Comparison of ENCODE assay signal across 6 cellular contexts in the genomic region with DNA sequence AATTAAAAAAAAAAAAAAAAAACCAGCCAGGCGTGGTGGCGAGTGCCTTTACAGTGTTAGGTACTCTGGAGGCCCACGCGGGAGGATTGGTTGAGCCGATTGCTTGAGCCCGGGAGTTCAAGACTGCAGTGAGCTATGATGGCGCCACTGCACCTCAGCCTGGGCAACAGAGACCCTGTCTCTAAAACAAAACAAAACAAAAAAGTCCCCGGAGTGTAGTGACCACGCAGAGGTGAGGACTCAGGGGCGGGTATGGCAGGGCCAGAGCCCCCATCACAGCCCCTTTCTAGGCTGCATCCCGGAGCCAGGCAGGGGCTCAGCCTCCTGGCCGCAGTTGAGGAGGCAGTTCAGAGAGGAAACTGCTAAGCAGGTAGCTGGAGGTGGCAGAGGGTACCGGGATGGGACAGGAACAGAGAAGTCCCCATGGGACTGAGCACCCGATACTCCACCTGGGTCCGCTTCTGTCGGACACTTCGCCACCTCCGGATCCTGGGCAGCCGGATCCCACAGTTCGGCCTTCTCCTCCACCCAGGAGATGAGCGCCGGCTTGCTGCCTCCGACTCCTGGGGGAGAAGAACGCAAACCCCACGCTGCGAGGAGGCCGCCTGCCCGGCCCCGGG. TPM values are rescaled to one million over a fixed set of nuclear protein-coding genes. Genes with fewer than 3 reads are reported as not detected.
DNase-seq lines count a peak whose midpoint lies in the region; ATAC-seq and TF ChIP-seq lines count a peak whose summit lies in the region.

No MANE protein-coding gene starts in this region.

- peak overlapping the region; percentile 61 for H3K4me3 ChIP-seq in colonic mucosa

- no peaks in the 10 kb centered on the region for H3K27me3 ChIP-seq in colonic mucosa

- intact Hi-C loops in colonic mucosa (cut with DNase I) = no loop called here

- peak overlapping the region; percentile 93 for H3K27ac ChIP-seq in colonic mucosa

- peaks cover 39% of the 10 kb centered on the region for H3K36me3 Mint-ChIP-seq in progenitor cell of endocrine pancreas (ENCODE audit: insufficient read depth)

- no peaks in the 10 kb centered on the region for H3K4me1 ChIP-seq in colonic mucosa

- H3K4me1 Mint-ChIP-seq in progenitor cell of endocrine pancreas (ENCODE audit: low read depth) = peaks cover 24% of the 10 kb centered on the region

- H3K36me3 ChIP-seq in colonic mucosa = no peaks in the 10 kb centered on the region

- TF ChIP-seq CTCF in colonic mucosa (IDR thresholded peaks at IDR 0.05) = no peak
- TF ChIP-seq CTCF in progenitor cell of endocrine pancreas (IDR thresholded peaks at IDR 0.05; ENCODE audit: unreplicated experiment) = no peak

- H3K9ac ChIP-seq in colonic mucosa (ENCODE audit: low read depth in 2 of 2, low read length in 2 of 2) = peak overlapping the region; percentile 90 to 97

- no peaks in the 10 kb centered on the region for H3K9me3 ChIP-seq in colonic mucosa

- H3K9me3 Mint-ChIP-seq in progenitor cell of endocrine pancreas (ENCODE audit: low read depth) = peaks cover 10% of the 10 kb centered on the region

- H3K27ac Mint-ChIP-seq in progenitor cell of endocrine pancreas = peak overlapping the region; percentile 71

- peak; percentile 38 for DNase-seq in colonic mucosa
- no peak for DNase-seq in progenitor cell of endocrine pancreas (ENCODE audit: low spot score, unreplicated experiment)
- no peak for DNase-seq in occipital lobe (lab: John Stamatoyannopoulos, UW)
- no peak for DNase-seq in NOMO-1 treated with DMSO at 0.1 percent for 48 hours (lab: John Stamatoyannopoulos, UW; ENCODE audit: unreplicated experiment)

- no peaks in the 10 kb centered on the region for H3K27me3 Mint-ChIP-seq in progenitor cell of endocrine pancreas

- ATAC-seq in GM18511 (IDR thresholded peaks at IDR 0.05; ENCODE audit: unreplicated experiment) (peak; percentile 17), HG03457 (IDR thresholded peaks at IDR 0.05; ENCODE audit: unreplicated experiment) (peak; percentile 9)

- H3K4me3 Mint-ChIP-seq in progenitor cell of endocrine pancreas (ENCODE audit: low read depth) = peak overlapping the region; percentile 84

RNA-seq across cellular contexts. Expression of a gene that starts 0.8 kb away (rescaled TPM):
- total RNA-seq in colonic mucosa = 10 to 100 TPM in 1 of 2 donors, 1 to 10 TPM in 1; 8.7 to 11.9 TPM
- total RNA-seq in progenitor cell of endocrine pancreas = 18.1 and 19.1 TPM in 2 replicates
- total RNA-seq in occipital lobe = 12.6 TPM

RNA-seq across cellular contexts. Expression of a gene that starts 7.5 kb away (rescaled TPM):
- total RNA-seq in colonic mucosa = 10 to 100 TPM; 58.6 to 63.2 TPM
- total RNA-seq in progenitor cell of endocrine pancreas = 80.0 and 83.6 TPM in 2 replicates
- 28.4 TPM for total RNA-seq in occipital lobe

RNA-seq across cellular contexts. Expression of a gene that starts 24.3 kb away (rescaled TPM):
- 10 to 100 TPM in 1 of 2 donors, 1 to 10 TPM in 1; 9.0 to 11.1 TPM for total RNA-seq in colonic mucosa
- total RNA-seq in progenitor cell of endocrine pancreas = 36.1 and 36.6 TPM in 2 replicates
- total RNA-seq in occipital lobe = 6.9 TPM

RNA-seq across cellular contexts. Expression of a gene that starts 37.7 kb away (rescaled TPM):
- total RNA-seq in colonic mucosa (10 to 100 TPM; 13.1 to 14.3 TPM), progenitor cell of endocrine pancreas (20.0 and 22.5 TPM in 2 replicates), occipital lobe (5.9 TPM)

RNA-seq across cellular contexts. Expression of a gene that starts 51.6 kb away (rescaled TPM):
- total RNA-seq in colonic mucosa = 10 to 100 TPM; 12.7 to 13.3 TPM
- total RNA-seq in progenitor cell of endocrine pancreas = 46.2 and 50.0 TPM in 2 replicates
- total RNA-seq in occipital lobe = 16.1 TPM
